Comparison of ENCODE assay signal across 1 cellular context in genomic region chr5:147037517-147038205, GRCh38.
TF ChIP-seq lines count a peak whose summit lies in the region.

No MANE protein-coding gene starts in this region.

TF ChIP-seq in GM12878, 131 proteins besides CTCF, POLR2A, EP300 and RAD21 (continued from another document):
- TF ChIP-seq NKRF (conservative IDR thresholded peaks at IDR 0.05) (no peak), KAT2A (conservative IDR thresholded peaks at IDR 0.05; ENCODE audit: control insufficient read depth, low read depth, low read length) (no peak), MEF2B (IDR thresholded peaks at IDR 0.05; ENCODE audit: partially characterized antibody, poor library complexity, severe bottlenecking) (no peak), RB1 (IDR thresholded peaks at IDR 0.05; ENCODE audit: borderline replicate concordance) (no peak), HSF1 (IDR thresholded peaks at IDR 0.05; ENCODE audit: low read depth, low read length) (no peak), ZBTB33 (IDR thresholded peaks at IDR 0.05) (no peak), ZNF622 (IDR thresholded peaks at IDR 0.05) (no peak), RELB (IDR thresholded peaks at IDR 0.05; ENCODE audit: low read depth) (no peak)
